In genomic region chr21:36647279-36648093, GRCh38 we compare ENCODE assay signal across 14 cellular contexts. TPM values are rescaled to one million over a fixed set of nuclear protein-coding genes. Genes with fewer than 3 reads are reported as not detected.
DNase-seq lines count a peak whose midpoint lies in the region; TF ChIP-seq lines count a peak whose summit lies in the region.
"Had no signal": no experiment of that assay in that cellular context is flagged by ENCODE, and none has a peak within 500 bp of the region (broad histone marks: within the 10 kb centered on the region; RNA-seq: fewer than 3 reads in every experiment).

No MANE protein-coding gene starts in this region.

- H3K4me3 ChIP-seq in HUES6 (ENCODE audit: low read depth, low read length) = no peak overlapping the region
- H3K4me3 ChIP-seq in brain microvascular endothelial cell (ENCODE audit: low read depth, low read length) = no peak overlapping the region
- H3K4me3 ChIP-seq in CD4-positive, alpha-beta memory T cell (ENCODE audit: low read length in 2 of 2) = no peak overlapping the region
- H3K4me3 ChIP-seq: thyroid gland had no signal

- H3K9ac ChIP-seq in HUES6 (ENCODE audit: low read length) = peak overlapping the region; percentile 18

- H3K9me3 ChIP-seq in HUES6 (ENCODE audit: control insufficient read depth, insufficient read depth, low read depth, low read length) = no peaks in the 10 kb centered on the region
- H3K9me3 ChIP-seq in CD4-positive, alpha-beta memory T cell (ENCODE audit: control insufficient read depth in 1 of 2, low read length in 2 of 2) = no peaks in the 10 kb centered on the region
- H3K9me3 ChIP-seq: neutrophil, thyroid gland had no signal

- H3K27ac ChIP-seq in HUES6 (ENCODE audit: low read depth, low read length) (peak overlapping the region; percentile 25; the same call in 1 of the 2 replicates), brain microvascular endothelial cell (peak overlapping the region; percentile 79)
- no peak overlapping the region for H3K27ac ChIP-seq in CD4-positive, alpha-beta memory T cell (ENCODE audit: low read depth, low read length)
- H3K27ac ChIP-seq: neutrophil, thyroid gland had no signal

- CTCF ChIA-PET in CD4-positive, alpha-beta memory T cell (lab: Charles Lee; ENCODE audit: partially characterized antibody) = no interaction called here

- no peaks in the 10 kb centered on the region for H3K4me1 Mint-ChIP-seq in CD4-positive, alpha-beta memory T cell
- H3K4me1 Mint-ChIP-seq: brain, IgD-negative memory B cell had no signal

- DNase-seq in A172 (ENCODE audit: low spot score) (peak; percentile 73), brain microvascular endothelial cell (peak; percentile 80), left kidney (ENCODE audit: low read depth, low spot score) (peak; percentile 78), GM20000 (ENCODE audit: low spot score) (no peak), occipital lobe (lab: John Stamatoyannopoulos, UW) (no peak)
- DNase-seq in CD4-positive, alpha-beta memory T cell = no peak
- DNase-seq in stimulated activated CD4-positive, alpha-beta T cell treated with anti-CD3 and anti-CD28 coated beads, Interleukin-4, amount 100 ng/mL, for 24 hours = no peak
- DNase-seq: head of caudate nucleus, T-cell, thyroid gland had no signal

- intact Hi-C loops in CD4-positive, alpha-beta memory T cell (cut with micrococcal nuclease) = no loop called here

- TF ChIP-seq CTCF in brain microvascular endothelial cell (IDR thresholded peaks at IDR 0.05; ENCODE audit: low read depth, low read length, missing control alignments) (no peak), GM20000 (IDR thresholded peaks at IDR 0.05; ENCODE audit: extremely low read depth, missing control alignments) (no peak)

- peaks cover 10% of the 10 kb centered on the region for H3K4me1 ChIP-seq in HUES6 (ENCODE audit: control insufficient read depth, insufficient read depth, low read length)
- no peaks in the 10 kb centered on the region for H3K4me1 ChIP-seq in CD4-positive, alpha-beta memory T cell (ENCODE audit: insufficient read depth, low read length)
- H3K4me1 ChIP-seq: thyroid gland had no signal

- in situ Hi-C loops in brain microvascular endothelial cell (cut with HindIII; ENCODE audit: low pct_ligation_motif_present, low sequenced_read_pairs) = no loop called here

- H3K36me3 Mint-ChIP-seq in CD4-positive, alpha-beta memory T cell = no peaks in the 10 kb centered on the region
- H3K36me3 Mint-ChIP-seq: brain, IgD-negative memory B cell, T-cell had no signal

- POLR2A ChIA-PET in CD4-positive, alpha-beta memory T cell (lab: Charles Lee; ENCODE audit: partially characterized antibody) = no interaction called here

- H3K27ac Mint-ChIP-seq in CD4-positive, alpha-beta memory T cell = no peak overlapping the region
- H3K27ac Mint-ChIP-seq: brain, IgD-negative memory B cell, T-cell had no signal

- H3K4me3 Mint-ChIP-seq in CD4-positive, alpha-beta memory T cell = no peak overlapping the region
- H3K4me3 Mint-ChIP-seq: brain, IgD-negative memory B cell, T-cell had no signal

- peaks cover 12 to 13% of the 10 kb centered on the region in 2 donors for H3K27me3 Mint-ChIP-seq in CD4-positive, alpha-beta memory T cell

- no peaks in the 10 kb centered on the region for H3K27me3 ChIP-seq in HUES6 (ENCODE audit: control insufficient read depth, insufficient read depth, low read length)
- no peaks in the 10 kb centered on the region for H3K27me3 ChIP-seq in brain microvascular endothelial cell (replicated peaks)
- no peaks in the 10 kb centered on the region for H3K27me3 ChIP-seq in CD4-positive, alpha-beta memory T cell (ENCODE audit: insufficient read depth, low read length)
- H3K27me3 ChIP-seq: thyroid gland had no signal

- H3K36me3 ChIP-seq in HUES6 (ENCODE audit: control insufficient read depth, insufficient read depth, low read length) (no peaks in the 10 kb centered on the region), brain microvascular endothelial cell (replicated peaks) (no peaks in the 10 kb centered on the region)
- no peaks in the 10 kb centered on the region for H3K36me3 ChIP-seq in CD4-positive, alpha-beta memory T cell (ENCODE audit: insufficient read depth, low read length)
- H3K36me3 ChIP-seq: neutrophil, thyroid gland had no signal

- H3K9me3 Mint-ChIP-seq in CD4-positive, alpha-beta memory T cell = peaks cover 0 to 4% (median 0%) of the 10 kb centered on the region in 8 donors
- H3K9me3 Mint-ChIP-seq: T-cell had no signal

RNA-seq across cellular contexts. Expression of gene SIM2, which starts 51.4 kb away (rescaled TPM):
- 0.86 and 5.1 TPM in 2 replicates for total RNA-seq in A172 (2014; rRNA removed; shearing (Covaris generic))
- total RNA-seq in CD4-positive, alpha-beta memory T cell = not detected
- polyA plus RNA-seq in CD4-positive, alpha-beta memory T cell = under 1 TPM; 0.05 to 0.07 TPM
- not detected for total RNA-seq in occipital lobe
- total RNA-seq: thyroid gland had no signal
- polyA plus RNA-seq: IgD-negative memory B cell had no signal

Comparison
In these comparisons a context has a peak if more than half of its experiments do, and no peak if none do; other contexts are left out.
1. DNase-seq: peak in A172 (single experiment), brain microvascular endothelial cell (single experiment) and left kidney (single experiment); none in CD4-positive, alpha-beta memory T cell (0 of 5), GM20000 (single experiment), stimulated activated CD4-positive, alpha-beta T cell treated with anti-CD3 and anti-CD28 coated beads, Interleukin-4, amount 100 ng/mL, for 24 hours (single experiment) and occipital lobe (single experiment).